In the genomic region with DNA sequence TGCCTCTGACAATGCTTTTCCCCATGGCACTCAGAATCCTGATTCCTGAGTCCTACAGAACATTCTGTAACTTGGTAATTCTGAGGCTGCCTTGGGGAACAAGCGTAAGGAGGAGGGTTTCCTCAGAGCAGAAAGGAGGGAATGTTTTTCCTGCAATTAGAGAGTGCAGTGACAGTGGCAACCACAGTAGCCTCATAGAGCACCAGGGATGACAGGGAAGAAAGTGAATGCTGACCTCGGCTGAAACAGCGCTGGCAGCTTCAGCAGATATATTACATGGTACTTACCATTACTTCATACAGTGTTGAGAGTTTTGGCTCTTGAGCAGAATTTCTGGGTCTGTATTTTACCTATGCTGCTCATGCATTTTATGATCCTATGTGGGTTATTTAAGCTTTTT, we compare ENCODE assay signal across 17 cellular contexts.
DNase-seq lines count a peak whose midpoint lies in the region; ATAC-seq, FAIRE-seq and TF ChIP-seq lines count a peak whose summit lies in the region.
"Had no signal": no experiment of that assay in that cellular context is flagged by ENCODE, and none has a peak within 500 bp of the region (broad histone marks: within the 10 kb centered on the region; RNA-seq: fewer than 3 reads in every experiment).

No MANE protein-coding gene starts in this region.

- H2BK120ac ChIP-seq in mesendoderm (ENCODE audit: low read depth, low read length): no peak overlapping the region

- H3K27ac ChIP-seq in A549 (no peak overlapping the region), GM23338 (ENCODE audit: low read depth) (no peak overlapping the region), mesendoderm (ENCODE audit: low read depth, low read length) (no peak overlapping the region)
- H3K27ac ChIP-seq: C4-2B had no signal

- no peak overlapping the region for H3K27ac Mint-ChIP-seq in GM23338
- no peak overlapping the region; the same call in 1 of the 2 replicates for H3K27ac Mint-ChIP-seq in WTC11
- H3K27ac Mint-ChIP-seq: CD4-positive, alpha-beta memory T cell had no signal

- TF ChIP-seq RAD21 in A549 (conservative IDR thresholded peaks at IDR 0.05 in 1 of 2, IDR thresholded peaks at IDR 0.05 in 1 of 2): no peak

- no peak for TF ChIP-seq EP300 in A549 (IDR thresholded peaks at IDR 0.05)

- H2BK5ac ChIP-seq in mesendoderm (ENCODE audit: low read length): no peak overlapping the region

- peaks cover 1% of the 10 kb centered on the region for H3K27me3 Mint-ChIP-seq in GM23338 (ENCODE audit: insufficient read depth, low read depth, poor library complexity)
- no peaks in the 10 kb centered on the region for H3K27me3 Mint-ChIP-seq in WTC11 (ENCODE audit: low read depth)

- no peak for FAIRE-seq in A549 (lab: Jason Lieb, UNC)
- FAIRE-seq: D721Med, GM19239, H54, HTR-8/SVneo had no signal

- H2AK5ac ChIP-seq in mesendoderm (ENCODE audit: low read length): no peak overlapping the region

- H3K4me1 Mint-ChIP-seq in GM23338 (peaks cover 3% of the 10 kb centered on the region; the same call in 1 of the 3 replicates), WTC11 (peaks cover 6% of the 10 kb centered on the region)
- H3K4me1 Mint-ChIP-seq: CD4-positive, alpha-beta memory T cell had no signal

- H3K36me3 ChIP-seq in GM23338 (ENCODE audit: insufficient read depth) (no peaks in the 10 kb centered on the region), mesendoderm (ENCODE audit: control insufficient read depth, insufficient read depth, low read length) (no peaks in the 10 kb centered on the region)
- H3K36me3 ChIP-seq: BE2C had no signal

- H3K9me3 Mint-ChIP-seq in GM23338 (peaks cover 3% of the 10 kb centered on the region; the same call in 1 of the 3 replicates), WTC11 (peaks cover 13% of the 10 kb centered on the region)

- no peak for TF ChIP-seq POLR2A in A549 (IDR thresholded peaks at IDR 0.05; ENCODE audit: low read length)

- no peak overlapping the region for H3K56ac ChIP-seq in mesendoderm (ENCODE audit: low read length)

- H3K36me3 Mint-ChIP-seq in GM23338 (ENCODE audit: low read depth) (no peaks in the 10 kb centered on the region), WTC11 (no peaks in the 10 kb centered on the region)
- H3K36me3 Mint-ChIP-seq: CD4-positive, alpha-beta memory T cell had no signal

- no peaks in the 10 kb centered on the region for H3F3A ChIP-seq in GM23338 (replicated peaks; ENCODE audit: low read depth)

- H3K9me3 ChIP-seq in A549: no peaks in the 10 kb centered on the region
- H3K9me3 ChIP-seq: BE2C had no signal

- H2AFZ ChIP-seq in GM23338: no peak overlapping the region

- no peaks in the 10 kb centered on the region for H3K79me1 ChIP-seq in mesendoderm (ENCODE audit: low read length)

- H3K4me3 Mint-ChIP-seq in GM23338 (no peak overlapping the region), WTC11 (no peak overlapping the region)
- H3K4me3 Mint-ChIP-seq: CD4-positive, alpha-beta memory T cell had no signal

- no peak overlapping the region for H3K4ac ChIP-seq in mesendoderm (ENCODE audit: low read depth, low read length)

- no peak overlapping the region for H3K18ac ChIP-seq in mesendoderm (ENCODE audit: low read length)

- no peak overlapping the region for H3K23ac ChIP-seq in mesendoderm (ENCODE audit: low read length)

- H4K20me1 ChIP-seq in GM23338 (replicated peaks; ENCODE audit: insufficient read depth): no peaks in the 10 kb centered on the region

- no peaks in the 10 kb centered on the region for H3K9me2 ChIP-seq in GM23338 (ENCODE audit: insufficient read depth)

- POLR2A ChIA-PET in A549 (lab: Yijun Ruan, JAX): no interaction called here
- POLR2A ChIA-PET in WTC11 (lab: Charles Lee): no interaction called here

- H2BK15ac ChIP-seq in mesendoderm (replicated peaks; ENCODE audit: low read depth): no peak overlapping the region

- H3K4me3 ChIP-seq in A549 (no peak overlapping the region), GM23338 (no peak overlapping the region), mesendoderm (ENCODE audit: low read length) (no peak overlapping the region)

- H3K4me1 ChIP-seq in A549 (no peaks in the 10 kb centered on the region), GM23338 (ENCODE audit: insufficient read depth) (no peaks in the 10 kb centered on the region), mesendoderm (ENCODE audit: control insufficient read depth, low read depth, low read length) (no peaks in the 10 kb centered on the region)
- H3K4me1 ChIP-seq: BE2C had no signal

- 69% methylated on average over 3 of the region's 3 CpGs for WGBS in A549 (ENCODE audit: missing lambda C conversion rate)
- WGBS in mesendoderm (ENCODE audit: extremely low coverage, insufficient coverage, low lambda C conversion rate): no CpG with 5 or more reads among the region's 3 CpGs

- H3K4me2 ChIP-seq in A549 (no peak overlapping the region), GM23338 (no peak overlapping the region), mesendoderm (ENCODE audit: low read length) (no peak overlapping the region)

- TF ChIP-seq CTCF in A549 (IDR thresholded peaks at IDR 0.05) (no peak), GM23338 (conservative IDR thresholded peaks at IDR 0.05; ENCODE audit: low read depth in 2 of 2) (no peak), WTC11 (IDR thresholded peaks at IDR 0.05) (no peak)

- H4K5ac ChIP-seq in mesendoderm (ENCODE audit: low read length): no peak overlapping the region

- H3K79me2 ChIP-seq in GM23338 (replicated peaks; ENCODE audit: insufficient read depth): no peaks in the 10 kb centered on the region
- no peaks in the 10 kb centered on the region for H3K79me2 ChIP-seq in mesendoderm (ENCODE audit: control insufficient read depth, insufficient read depth, low read length)

- H4K8ac ChIP-seq in mesendoderm (ENCODE audit: low read depth, low read length): no peak overlapping the region

- DNase-seq in A549 (ENCODE audit: low read depth in 1 of 2, low spot score in 1 of 2) (no peak), GM23338 (ENCODE audit: low spot score) (no peak), WTC11 (ENCODE audit: low spot score) (no peak), mesendoderm (peak; percentile 49), hippocampal formation (lab: John Stamatoyannopoulos, UW) (no peak), NCI-H82 treated with DMSO at 0.1 percent for 48 hours (lab: John Stamatoyannopoulos, UW; ENCODE audit: unreplicated experiment) (no peak), GM19240 (ENCODE audit: insufficient read length, low spot score) (no peak)
- DNase-seq: BE2C; CD4-positive, alpha-beta memory T cell; DND-41; GF-D8 had no signal

- CTCF ChIA-PET in A549 (lab: Yijun Ruan, JAX): interaction anchor here (0.9 kb wide), 1 partner anchor 35 kb away, joined by 3 read pairs; no protein-coding TSS in a partner anchor
- CTCF ChIA-PET in WTC11 (lab: Charles Lee): no interaction called here

- H3K27me3 ChIP-seq in GM23338 (ENCODE audit: insufficient read depth): no peaks in the 10 kb centered on the region
- H3K27me3 ChIP-seq in mesendoderm (ENCODE audit: insufficient read depth, low read length, poor library complexity): no peaks in the 10 kb centered on the region
- H3K27me3 ChIP-seq: BE2C had no signal

- no peak overlapping the region for H3K9ac ChIP-seq in mesendoderm (ENCODE audit: low read length)

- ATAC-seq in A549 (no peak), GM23338 (peak; percentile 49; the same call in 2 of the 3 replicates), WTC11 (peak; percentile 65)
- ATAC-seq: HCT116 had no signal

TF ChIP-seq in A549, 52 proteins besides CTCF, POLR2A, EP300 and RAD21:
- peak; percentile 29 for TF ChIP-seq MAFK (IDR thresholded peaks at IDR 0.05; ENCODE audit: partially characterized antibody)
- TF ChIP-seq, protein P1, sequence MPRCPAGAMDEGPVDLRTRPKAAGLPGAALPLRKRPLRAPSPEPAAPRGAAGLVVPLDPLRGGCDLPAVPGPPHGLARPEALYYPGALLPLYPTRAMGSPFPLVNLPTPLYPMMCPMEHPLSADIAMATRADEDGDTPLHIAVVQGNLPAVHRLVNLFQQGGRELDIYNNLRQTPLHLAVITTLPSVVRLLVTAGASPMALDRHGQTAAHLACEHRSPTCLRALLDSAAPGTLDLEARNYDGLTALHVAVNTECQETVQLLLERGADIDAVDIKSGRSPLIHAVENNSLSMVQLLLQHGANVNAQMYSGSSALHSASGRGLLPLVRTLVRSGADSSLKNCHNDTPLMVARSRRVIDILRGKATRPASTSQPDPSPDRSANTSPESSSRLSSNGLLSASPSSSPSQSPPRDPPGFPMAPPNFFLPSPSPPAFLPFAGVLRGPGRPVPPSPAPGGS (IDR thresholded peaks at IDR 0.05): no peak

TF ChIP-seq in GM23338, 12 proteins besides CTCF, POLR2A, EP300 and RAD21:
- no peak for TF ChIP-seq ZNF331 (CRISPR knock-in tag; IDR thresholded peaks at IDR 0.05; ENCODE audit: low read depth)
- TF ChIP-seq, protein P2, sequence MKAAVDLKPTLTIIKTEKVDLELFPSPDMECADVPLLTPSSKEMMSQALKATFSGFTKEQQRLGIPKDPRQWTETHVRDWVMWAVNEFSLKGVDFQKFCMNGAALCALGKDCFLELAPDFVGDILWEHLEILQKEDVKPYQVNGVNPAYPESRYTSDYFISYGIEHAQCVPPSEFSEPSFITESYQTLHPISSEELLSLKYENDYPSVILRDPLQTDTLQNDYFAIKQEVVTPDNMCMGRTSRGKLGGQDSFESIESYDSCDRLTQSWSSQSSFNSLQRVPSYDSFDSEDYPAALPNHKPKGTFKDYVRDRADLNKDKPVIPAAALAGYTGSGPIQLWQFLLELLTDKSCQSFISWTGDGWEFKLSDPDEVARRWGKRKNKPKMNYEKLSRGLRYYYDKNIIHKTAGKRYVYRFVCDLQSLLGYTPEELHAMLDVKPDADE (IDR thresholded peaks at IDR 0.05): no peak
- no peak for TF ChIP-seq CREB1 (CRISPR knock-in tag; IDR thresholded peaks at IDR 0.05; ENCODE audit: low read depth)
- TF ChIP-seq NANOG (IDR thresholded peaks at IDR 0.05; ENCODE audit: borderline replicate concordance): no peak
- TF ChIP-seq EZH2 (IDR thresholded peaks at IDR 0.05; ENCODE audit: low read depth, unreplicated experiment): no peak
- TF ChIP-seq JUNB (IDR thresholded peaks at IDR 0.05; ENCODE audit: unreplicated experiment): no peak

TF ChIP-seq in WTC11, 78 proteins besides CTCF, POLR2A, EP300 and RAD21 (continues in another document):
- TF ChIP-seq CBFB (CRISPR knock-in tag; IDR thresholded peaks at IDR 0.05; ENCODE audit: low read depth): no peak
- no peak for TF ChIP-seq CREB1 (CRISPR knock-in tag; IDR thresholded peaks at IDR 0.05)
- no peak for TF ChIP-seq GABPB1 (CRISPR knock-in tag; IDR thresholded peaks at IDR 0.05)
- no peak for TF ChIP-seq ZNF396 (CRISPR knock-in tag; IDR thresholded peaks at IDR 0.05; ENCODE audit: borderline replicate concordance)
- TF ChIP-seq, protein P3, sequence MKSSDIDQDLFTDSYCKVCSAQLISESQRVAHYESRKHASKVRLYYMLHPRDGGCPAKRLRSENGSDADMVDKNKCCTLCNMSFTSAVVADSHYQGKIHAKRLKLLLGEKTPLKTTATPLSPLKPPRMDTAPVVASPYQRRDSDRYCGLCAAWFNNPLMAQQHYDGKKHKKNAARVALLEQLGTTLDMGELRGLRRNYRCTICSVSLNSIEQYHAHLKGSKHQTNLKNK (CRISPR knock-in tag; IDR thresholded peaks at IDR 0.05): no peak

Comparison
In these comparisons a context has a peak if more than half of its experiments do, and no peak if none do; other contexts are left out.
1. ATAC-seq: peak in GM23338 (single experiment) and WTC11 (single experiment); none in A549 (0 of 2).